8 cellular contexts compared by ENCODE assay signal in the genomic region with DNA sequence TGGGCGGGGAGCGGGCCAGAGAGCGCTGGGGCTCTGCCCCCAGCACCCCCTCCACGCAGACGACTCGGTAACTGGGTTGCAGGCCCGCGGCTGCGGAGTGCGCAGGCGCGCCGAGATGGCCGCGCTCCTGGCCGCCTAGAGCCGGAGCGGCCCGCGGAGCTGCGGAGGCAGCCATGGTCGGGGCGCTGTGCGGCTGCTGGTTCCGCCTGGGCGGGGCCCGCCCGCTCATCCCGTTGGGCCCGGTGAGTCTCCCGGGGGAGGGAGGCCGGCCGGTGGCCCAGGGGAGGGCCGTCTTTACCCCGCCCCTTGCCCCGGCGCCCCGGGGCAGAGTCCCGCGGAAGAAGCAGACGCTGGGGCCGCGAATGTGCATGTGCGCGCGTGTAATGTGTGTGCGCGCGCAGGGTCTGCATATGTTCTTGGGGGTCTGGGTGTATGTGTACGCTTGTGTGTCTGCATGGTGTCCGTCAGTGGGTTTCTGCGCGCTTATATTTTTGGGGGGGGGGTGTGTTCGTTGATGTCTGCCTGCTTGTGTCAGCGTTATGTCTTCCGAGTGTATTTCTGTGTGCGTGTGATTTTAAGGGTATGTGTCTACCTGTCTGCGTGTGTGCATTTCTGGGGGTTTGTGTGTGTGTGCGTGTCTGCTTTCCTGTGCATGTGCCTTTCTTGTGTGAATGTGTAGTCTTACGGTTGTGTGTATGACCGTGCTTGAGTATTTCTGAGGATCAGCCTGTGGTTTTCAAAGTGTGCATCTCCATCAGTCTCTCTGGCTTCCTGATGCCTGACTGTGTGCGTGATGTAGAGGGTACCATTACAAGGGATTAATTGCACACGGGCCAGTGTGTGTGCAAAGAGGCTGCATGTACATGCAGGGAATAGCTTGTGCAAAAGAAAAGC.
A peak's percentile ranks its signal among the peaks of the same experiment; 100 is the strongest.
DNase-seq lines count a peak whose midpoint lies in the region; ATAC-seq lines count a peak whose summit lies in the region.

A gene (plus strand): TSS at position 102 of the 894 bp plus-strand sequence. CDS start 72 bp downstream, at position 174.

- peak within 1 kb of the TSS; percentile 77 for H3K4me3 ChIP-seq in endocrine pancreas (ENCODE audit: control insufficient read depth, insufficient read depth, low read length)

- no peaks in the 10 kb centered on the region for H3K27me3 ChIP-seq in endocrine pancreas (ENCODE audit: control insufficient read depth, insufficient read depth, low read length)

- ATAC-seq in HG02885 (IDR thresholded peaks at IDR 0.05; ENCODE audit: poor library complexity, unreplicated experiment) (peak; percentile 58), memory B cell (ENCODE audit: low read depth) (peak; percentile 79)

- H3K4me1 ChIP-seq in endocrine pancreas (ENCODE audit: control insufficient read depth, insufficient read depth, low read length), result peaks cover 1% of the 10 kb centered on the region

- H3K9ac ChIP-seq in endocrine pancreas (ENCODE audit: control insufficient read depth, insufficient read depth, low read length), result peak within 1 kb of the TSS; percentile 91

- no peaks in the 10 kb centered on the region for H3K36me3 ChIP-seq in endocrine pancreas (ENCODE audit: control insufficient read depth, insufficient read depth, low read length)

- H3K4me3 Mint-ChIP-seq in memory B cell, result peak within 1 kb of the TSS; percentile 100

- H3K36me3 Mint-ChIP-seq in memory B cell, result no peaks in the 10 kb centered on the region

- no peaks in the 10 kb centered on the region for H3K9me3 ChIP-seq in endocrine pancreas (ENCODE audit: control insufficient read depth, low read length)

- no peaks in the 10 kb centered on the region for H3K27me3 Mint-ChIP-seq in memory B cell

- peaks cover 19% of the 10 kb centered on the region for H3K4me1 Mint-ChIP-seq in memory B cell

- H3K9me3 Mint-ChIP-seq in memory B cell, result no peaks in the 10 kb centered on the region

- peak within 1 kb of the TSS; percentile 92 for H3K27ac Mint-ChIP-seq in memory B cell

- DNase-seq in DMS 273 (lab: John Stamatoyannopoulos, UW; ENCODE audit: unreplicated experiment) (peak; percentile 83), DMS 273 treated with DMSO at 0.1 percent for 48 hours (lab: John Stamatoyannopoulos, UW) (no peak), NCI-H69 (lab: John Stamatoyannopoulos, UW) (peak; percentile 76), memory B cell (ENCODE audit: low spot score in 2 of 2) (peak; percentile 68 to 70)
- peak; percentile 31 to 32 for DNase-seq in activated CD8-positive, alpha-beta memory T cell treated with anti-CD3 and anti-CD28 coated beads for 4 hours (ENCODE audit: low read depth in 2 of 2)
- DNase-seq in stimulated activated CD8-positive, alpha-beta memory T cell treated with anti-CD3 and anti-CD28 coated beads, Interleukin-15, amount 100 ng/mL, for 4 hours (ENCODE audit: low read depth in 2 of 2), result peak; percentile 38 to 52
